Comparison of ENCODE assay signal across 13 cellular contexts in genomic region chr5:124677999-124678385, GRCh38.
A peak's percentile ranks its signal among the peaks of the same experiment; 100 is the strongest.
DNase-seq lines count a peak whose midpoint lies in the region; ATAC-seq and TF ChIP-seq lines count a peak whose summit lies in the region.
"Had no signal": no experiment of that assay in that cellular context is flagged by ENCODE, and none has a peak within 500 bp of the region (broad histone marks: within the 10 kb centered on the region; RNA-seq: fewer than 3 reads in every experiment).

No MANE protein-coding gene starts in this region.

- intact Hi-C loops in esophagus muscularis mucosa (cut with DNase I) = no loop called here

- TF ChIP-seq CTCF in Peyer's patch (IDR thresholded peaks at IDR 0.05) (no peak), esophagus muscularis mucosa (IDR thresholded peaks at IDR 0.05) (no peak), neural crest cell (conservative IDR thresholded peaks at IDR 0.05) (no peak), thoracic aorta (IDR thresholded peaks at IDR 0.05) (no peak)

- H3K4me1 ChIP-seq in Peyer's patch (peaks cover 0 to 35% (median 0%) of the 10 kb centered on the region in 4 donors), esophagus muscularis mucosa (peaks cover 32 to 76% (median 61%) of the 10 kb centered on the region in 4 donors), thoracic aorta (ENCODE audit: control insufficient read depth in 1 of 2, low read depth in 2 of 2) (peaks cover 25 to 53% of the 10 kb centered on the region in 2 donors)

- no peak for TF ChIP-seq EP300 in esophagus muscularis mucosa (IDR thresholded peaks at IDR 0.05)

- H3K4me3 ChIP-seq in Peyer's patch (no peak overlapping the region), esophagus muscularis mucosa (no peak overlapping the region), thoracic aorta (peak overlapping the region; percentile 30)

- no peak for TF ChIP-seq POLR2A in Peyer's patch (IDR thresholded peaks at IDR 0.05)
- TF ChIP-seq POLR2A in esophagus muscularis mucosa (IDR thresholded peaks at IDR 0.05; ENCODE audit: low read depth) = no peak

- DNase-seq in Peyer's patch (no peak), esophagus muscularis mucosa (ENCODE audit: extremely low spot score) (no peak), neural crest cell (ENCODE audit: low read depth, low spot score) (no peak), thoracic aorta (ENCODE audit: low spot score) (no peak), globus pallidus (ENCODE audit: low spot score) (no peak), germinal center (ENCODE audit: low spot score) (no peak)
- DNase-seq: activated CD4-positive, alpha-beta T cell treated with anti-CD3 and anti-CD28 coated beads for 1 hour; activated naive CD4-positive, alpha-beta T cell treated with anti-CD3 and anti-CD28 coated beads, Interleukin-2, amount 50 U/mL, for 16 hours; DMS153 had no signal

- peak overlapping the region; percentile 90 for H3K27ac Mint-ChIP-seq in neural crest cell (ENCODE audit: unreplicated experiment)
- H3K27ac Mint-ChIP-seq: B cell had no signal

- H3K4me1 Mint-ChIP-seq in neural crest cell = peaks cover 71% of the 10 kb centered on the region
- H3K4me1 Mint-ChIP-seq: central memory CD8-positive, alpha-beta T cell had no signal

- peak overlapping the region; percentile 58 for H3K4me3 Mint-ChIP-seq in neural crest cell
- H3K4me3 Mint-ChIP-seq: B cell; central memory CD8-positive, alpha-beta T cell had no signal

- H3K27me3 ChIP-seq in Peyer's patch (no peaks in the 10 kb centered on the region), esophagus muscularis mucosa (no peaks in the 10 kb centered on the region), thoracic aorta (replicated peaks; ENCODE audit: insufficient read depth) (no peaks in the 10 kb centered on the region)

- H3K27ac ChIP-seq in Peyer's patch (peak overlapping the region in 3 of 4 donors; percentile 16 to 38 (median 37)), esophagus muscularis mucosa (replicated peaks in 1 of 4) (peak overlapping the region; percentile 44 to 68 (median 58)), thoracic aorta (peak overlapping the region; percentile 45 to 61)

- H3K36me3 ChIP-seq in Peyer's patch = no peaks in the 10 kb centered on the region
- H3K36me3 ChIP-seq in esophagus muscularis mucosa = no peaks in the 10 kb centered on the region
- no peaks in the 10 kb centered on the region for H3K36me3 ChIP-seq in thoracic aorta

- H3K27me3 Mint-ChIP-seq in neural crest cell (ENCODE audit: low read depth) = no peaks in the 10 kb centered on the region
- H3K27me3 Mint-ChIP-seq: B cell; central memory CD8-positive, alpha-beta T cell had no signal

- ATAC-seq in thoracic aorta (ENCODE audit: insufficient number of reproducible peaks, low FRiP score, low read depth) = no peak
- ATAC-seq in HG03097 (IDR thresholded peaks at IDR 0.05; ENCODE audit: low FRiP score, unreplicated experiment) = no peak
- no peak for ATAC-seq in HG02870 (IDR thresholded peaks at IDR 0.05; ENCODE audit: unreplicated experiment)

- peaks cover 3% of the 10 kb centered on the region for H3K9me3 Mint-ChIP-seq in neural crest cell

- no peaks in the 10 kb centered on the region for H3K9me3 ChIP-seq in Peyer's patch
- H3K9me3 ChIP-seq in esophagus muscularis mucosa = no peaks in the 10 kb centered on the region
- no peaks in the 10 kb centered on the region for H3K9me3 ChIP-seq in thoracic aorta

- WGBS in esophagus muscularis mucosa = 65% methylated on average over 1 of the region's 1 CpG

- peaks cover 12% of the 10 kb centered on the region for H3K36me3 Mint-ChIP-seq in neural crest cell (ENCODE audit: low read depth)
